9 cellular contexts compared by ENCODE assay signal in genomic region chr2:147297820-147298219, GRCh38.
A peak's percentile ranks its signal among the peaks of the same experiment; 100 is the strongest.
DNase-seq lines count a peak whose midpoint lies in the region; ATAC-seq and TF ChIP-seq lines count a peak whose summit lies in the region.
"Had no signal": no experiment of that assay in that cellular context is flagged by ENCODE, and none has a peak within 500 bp of the region (broad histone marks: within the 10 kb centered on the region; RNA-seq: fewer than 3 reads in every experiment).

No MANE protein-coding gene starts in this region.

- H3K27me3 Mint-ChIP-seq in CD4-positive, CD25-positive, alpha-beta regulatory T cell = no peaks in the 10 kb centered on the region
- H3K27me3 Mint-ChIP-seq in activated T-cell treated with anti-CD3 and anti-CD28 coated beads, Interleukin-2, amount 50 U/mL, for 24 hours = no peaks in the 10 kb centered on the region
- no peaks in the 10 kb centered on the region for H3K27me3 Mint-ChIP-seq in glutamatergic neuron (ENCODE audit: unreplicated experiment)

- no peak overlapping the region for H3K4me2 ChIP-seq in mesendoderm (ENCODE audit: low read length)

- peak; percentile 67 to 74 for ATAC-seq in CD4-positive, CD25-positive, alpha-beta regulatory T cell (ENCODE audit: low read depth in 2 of 2)
- ATAC-seq in GM19351 (IDR thresholded peaks at IDR 0.05; ENCODE audit: unreplicated experiment) (peak; percentile 92), HG03097 (IDR thresholded peaks at IDR 0.05; ENCODE audit: low FRiP score, unreplicated experiment) (peak; percentile 80)
- ATAC-seq: foreskin keratinocyte had no signal

- H3K4me3 ChIP-seq in CD4-positive, CD25-positive, alpha-beta regulatory T cell (ENCODE audit: low read depth, low read length) = peak overlapping the region; percentile 49
- H3K4me3 ChIP-seq in mesendoderm (ENCODE audit: low read length) (no peak overlapping the region), ascending aorta (no peak overlapping the region)

- no peak overlapping the region for H3K56ac ChIP-seq in mesendoderm (ENCODE audit: low read length)

- no peak overlapping the region for H3K18ac ChIP-seq in mesendoderm (ENCODE audit: low read length)

- H3K36me3 Mint-ChIP-seq in CD4-positive, CD25-positive, alpha-beta regulatory T cell = no peaks in the 10 kb centered on the region
- peaks cover 6% of the 10 kb centered on the region for H3K36me3 Mint-ChIP-seq in activated T-cell treated with anti-CD3 and anti-CD28 coated beads, Interleukin-2, amount 50 U/mL, for 24 hours (ENCODE audit: low read depth)
- H3K36me3 Mint-ChIP-seq in glutamatergic neuron (ENCODE audit: unreplicated experiment) = no peaks in the 10 kb centered on the region

- no CpG with 5 or more reads among the region's 3 CpGs for WGBS in mesendoderm (ENCODE audit: extremely low coverage, insufficient coverage, low lambda C conversion rate)

- H3K79me2 ChIP-seq in mesendoderm (ENCODE audit: control insufficient read depth, insufficient read depth, low read length) = no peaks in the 10 kb centered on the region

- H3K79me1 ChIP-seq in mesendoderm (ENCODE audit: low read length) = no peaks in the 10 kb centered on the region

- H3K4me1 Mint-ChIP-seq in CD4-positive, CD25-positive, alpha-beta regulatory T cell = peaks cover 9 to 58% (median 37%) of the 10 kb centered on the region in 4 donors
- peaks cover 73% of the 10 kb centered on the region for H3K4me1 Mint-ChIP-seq in activated T-cell treated with anti-CD3 and anti-CD28 coated beads, Interleukin-2, amount 50 U/mL, for 24 hours (ENCODE audit: low read depth)
- no peaks in the 10 kb centered on the region for H3K4me1 Mint-ChIP-seq in glutamatergic neuron (ENCODE audit: low read depth, unreplicated experiment)

- peak overlapping the region; percentile 24 to 69 (median 57) for H3K4me3 Mint-ChIP-seq in CD4-positive, CD25-positive, alpha-beta regulatory T cell
- H3K4me3 Mint-ChIP-seq in activated T-cell treated with anti-CD3 and anti-CD28 coated beads, Interleukin-2, amount 50 U/mL, for 24 hours = no peak overlapping the region
- no peak overlapping the region for H3K4me3 Mint-ChIP-seq in glutamatergic neuron (ENCODE audit: unreplicated experiment)

- no peak overlapping the region for H2BK120ac ChIP-seq in mesendoderm (ENCODE audit: low read depth, low read length)

- no peak overlapping the region for H3K9ac ChIP-seq in mesendoderm (ENCODE audit: low read length)

- no peaks in the 10 kb centered on the region for H3K27me3 ChIP-seq in CD4-positive, CD25-positive, alpha-beta regulatory T cell (ENCODE audit: control insufficient read depth, insufficient read depth, low read length)
- H3K27me3 ChIP-seq in mesendoderm (ENCODE audit: insufficient read depth, low read length, poor library complexity) (no peaks in the 10 kb centered on the region), ascending aorta (no peaks in the 10 kb centered on the region)
- H3K27me3 ChIP-seq: foreskin keratinocyte had no signal

- no peak overlapping the region for H2BK15ac ChIP-seq in mesendoderm (replicated peaks; ENCODE audit: low read depth)

- no peaks in the 10 kb centered on the region for H3K36me3 ChIP-seq in CD4-positive, CD25-positive, alpha-beta regulatory T cell (ENCODE audit: control insufficient read depth, insufficient read depth, low read length)
- H3K36me3 ChIP-seq in mesendoderm (ENCODE audit: control insufficient read depth, insufficient read depth, low read length) (no peaks in the 10 kb centered on the region), ascending aorta (no peaks in the 10 kb centered on the region)

- no peak overlapping the region for H3K23ac ChIP-seq in mesendoderm (ENCODE audit: low read length)

- no peak overlapping the region for H3K4ac ChIP-seq in mesendoderm (ENCODE audit: low read depth, low read length)

- DNase-seq in CD4-positive, CD25-positive, alpha-beta regulatory T cell = peak in 2 of 3 donors; percentile 61 to 70
- DNase-seq in activated T-cell treated with anti-CD3 and anti-CD28 coated beads, Interleukin-2, amount 50 U/mL, for 24 hours = no peak
- no peak for DNase-seq in glutamatergic neuron
- no peak for DNase-seq in mesendoderm
- DNase-seq in inferior parietal cortex (ENCODE audit: extremely low spot score) = no peak
- no peak for DNase-seq in ascending aorta (ENCODE audit: low spot score in 2 of 2)
- DNase-seq: foreskin keratinocyte had no signal

- no peak overlapping the region for H3K27ac ChIP-seq in CD4-positive, CD25-positive, alpha-beta regulatory T cell (ENCODE audit: insufficient read depth, low read length, poor library complexity, severe bottlenecking)
- H3K27ac ChIP-seq in mesendoderm (ENCODE audit: low read depth, low read length) (no peak overlapping the region), ascending aorta (no peak overlapping the region)
- H3K27ac ChIP-seq: foreskin keratinocyte had no signal

- H3K27ac Mint-ChIP-seq in CD4-positive, CD25-positive, alpha-beta regulatory T cell = peak overlapping the region; percentile 80 to 98 (median 83)
- peak overlapping the region; percentile 87 for H3K27ac Mint-ChIP-seq in activated T-cell treated with anti-CD3 and anti-CD28 coated beads, Interleukin-2, amount 50 U/mL, for 24 hours
- H3K27ac Mint-ChIP-seq in glutamatergic neuron (ENCODE audit: unreplicated experiment) = no peak overlapping the region

- no peaks in the 10 kb centered on the region for H3K9me3 ChIP-seq in CD4-positive, CD25-positive, alpha-beta regulatory T cell (ENCODE audit: control insufficient read depth in 2 of 2, low read length in 2 of 2)
- H3K9me3 ChIP-seq in ascending aorta = no peaks in the 10 kb centered on the region

- TF ChIP-seq CTCF in glutamatergic neuron (IDR thresholded peaks at IDR 0.05; ENCODE audit: partially characterized antibody, unreplicated experiment) (no peak), ascending aorta (IDR thresholded peaks at IDR 0.05) (no peak)

- H3K9me3 Mint-ChIP-seq in CD4-positive, CD25-positive, alpha-beta regulatory T cell = peaks cover 0 to 7% (median 4%) of the 10 kb centered on the region in 7 donors
- H3K9me3 Mint-ChIP-seq in activated T-cell treated with anti-CD3 and anti-CD28 coated beads, Interleukin-2, amount 50 U/mL, for 24 hours = peaks cover 6% of the 10 kb centered on the region
- no peaks in the 10 kb centered on the region for H3K9me3 Mint-ChIP-seq in glutamatergic neuron (ENCODE audit: unreplicated experiment)

- intact Hi-C loops in ascending aorta (cut with DNase I) = no loop called here

- H4K8ac ChIP-seq in mesendoderm (ENCODE audit: low read depth, low read length) = no peak overlapping the region

- H3K4me1 ChIP-seq in CD4-positive, CD25-positive, alpha-beta regulatory T cell (ENCODE audit: control insufficient read depth, insufficient read depth, low read length, poor library complexity, severe bottlenecking) = peaks cover 31% of the 10 kb centered on the region
- H3K4me1 ChIP-seq in mesendoderm (ENCODE audit: control insufficient read depth, low read depth, low read length) (no peaks in the 10 kb centered on the region), ascending aorta (no peaks in the 10 kb centered on the region)
- H3K4me1 ChIP-seq: foreskin keratinocyte had no signal

- no peak overlapping the region for H2AK5ac ChIP-seq in mesendoderm (ENCODE audit: low read length)

- no peak overlapping the region for H4K5ac ChIP-seq in mesendoderm (ENCODE audit: low read length)

- no peak overlapping the region for H2BK5ac ChIP-seq in mesendoderm (ENCODE audit: low read length)

Comparison
In these comparisons a context has a peak if more than half of its experiments do, and no peak if none do; other contexts are left out.
1. DNase-seq: peak in CD4-positive, CD25-positive, alpha-beta regulatory T cell (2 of 3); none in activated T-cell treated with anti-CD3 and anti-CD28 coated beads, Interleukin-2, amount 50 U/mL, for 24 hours (single experiment), glutamatergic neuron (single experiment), mesendoderm (single experiment), inferior parietal cortex (single experiment) and ascending aorta (0 of 2).
2. H3K4me3 Mint-ChIP-seq: peak in CD4-positive, CD25-positive, alpha-beta regulatory T cell (4 of 4); none in activated T-cell treated with anti-CD3 and anti-CD28 coated beads, Interleukin-2, amount 50 U/mL, for 24 hours (single experiment) and glutamatergic neuron (single experiment).
3. Peak in every context shown above with its lines, with median percentiles within 50 percentile points of each other: ATAC-seq.